In genomic region chr11:62171261-62171723, GRCh38 we compare ENCODE assay signal across 8 cellular contexts. TPM values are rescaled to one million over a fixed set of nuclear protein-coding genes. Genes with fewer than 3 reads are reported as not detected.
A peak's percentile ranks its signal among the peaks of the same experiment; 100 is the strongest.
DNase-seq lines count a peak whose midpoint lies in the region; ATAC-seq and TF ChIP-seq lines count a peak whose summit lies in the region.

No MANE protein-coding gene starts in this region.

- H3K36me3 ChIP-seq in psoas muscle (ENCODE audit: insufficient read depth in 1 of 2, low read depth in 1 of 2) = no peaks in the 10 kb centered on the region
- no peaks in the 10 kb centered on the region for H3K36me3 ChIP-seq in aorta (ENCODE audit: control insufficient read depth in 1 of 2, insufficient read depth in 2 of 2, low read length in 1 of 2)

- H3K4me1 ChIP-seq in psoas muscle = peaks cover 10% of the 10 kb centered on the region
- H3K4me1 ChIP-seq in aorta (ENCODE audit: control insufficient read depth in 1 of 2, insufficient read depth in 2 of 2, low read length in 2 of 2) = no peaks in the 10 kb centered on the region

- peak; percentile 61 for TF ChIP-seq CTCF in psoas muscle (IDR thresholded peaks at IDR 0.05)

- peak; percentile 66 for DNase-seq in GDM1 (lab: John Stamatoyannopoulos, UW)
- peak; percentile 63 for DNase-seq in NCI-H128 (lab: John Stamatoyannopoulos, UW; ENCODE audit: unreplicated experiment)
- peak; percentile 80 for DNase-seq in SKM-1 treated with dmso at 0.1 percent for 144 hours (lab: John Stamatoyannopoulos, UW; ENCODE audit: unreplicated experiment)
- peak; percentile 42 to 94 (median 84) for DNase-seq in head of caudate nucleus
- DNase-seq in psoas muscle = peak; percentile 58 to 73
- DNase-seq in aorta = peak in 1 of 2 donors; percentile 84

- no peaks in the 10 kb centered on the region for H3K9me3 Mint-ChIP-seq in activated naive CD8-positive, alpha-beta T cell (ENCODE audit: low read depth)

- H3K27me3 Mint-ChIP-seq in activated naive CD8-positive, alpha-beta T cell = peaks cover 14% of the 10 kb centered on the region

- no peaks in the 10 kb centered on the region for H3K36me3 Mint-ChIP-seq in activated naive CD8-positive, alpha-beta T cell

- H3K9me3 ChIP-seq in psoas muscle = no peaks in the 10 kb centered on the region
- no peaks in the 10 kb centered on the region for H3K9me3 ChIP-seq in aorta (ENCODE audit: control insufficient read depth, low read length)

- H3K4me3 ChIP-seq in psoas muscle (no peak overlapping the region), aorta (ENCODE audit: low read length in 2 of 2) (no peak overlapping the region)

- H3K4me1 Mint-ChIP-seq in activated naive CD8-positive, alpha-beta T cell (ENCODE audit: low read depth) = peaks cover 4% of the 10 kb centered on the region

- 9 to 12% (median 9%) methylated on average over 14 of the region's 14 CpGs for WGBS in psoas muscle, 3 donors
- 9% methylated on average over 14 of the region's 14 CpGs for WGBS in aorta, 2 donors

- intact Hi-C loops in head of caudate nucleus (cut with DNase I) = loop anchor here (5.0 kb wide), 1 partner anchor 141 kb away; no protein-coding TSS in a partner anchor
- intact Hi-C loops in psoas muscle (cut with DNase I) = loop anchor here in 1 of 2 donors (5.0 kb wide), 1 partner anchor 141 kb away; no protein-coding TSS in a partner anchor
- intact Hi-C loops in aorta (cut with DNase I) = no loop called here

- H3K27ac ChIP-seq in psoas muscle (no peak overlapping the region), aorta (ENCODE audit: low read depth in 1 of 2, low read length in 2 of 2) (no peak overlapping the region)

- no peak overlapping the region for H3K27ac Mint-ChIP-seq in activated naive CD8-positive, alpha-beta T cell

- peak overlapping the region; percentile 30 for H3K4me3 Mint-ChIP-seq in activated naive CD8-positive, alpha-beta T cell

- H3K27me3 ChIP-seq in psoas muscle (ENCODE audit: insufficient read depth in 3 of 3, low read length in 2 of 3) (peaks cover 1 to 39% (median 4%) of the 10 kb centered on the region in 3 donors), aorta (ENCODE audit: control insufficient read depth in 1 of 2, insufficient read depth in 2 of 2, low read length in 1 of 2) (no peaks in the 10 kb centered on the region)

- ATAC-seq in psoas muscle (peak; percentile 69 to 90 (median 82)), aorta (ENCODE audit: low FRiP score) (peak; percentile 62), GM21360 (IDR thresholded peaks at IDR 0.05; ENCODE audit: unreplicated experiment) (no peak)

RNA-seq across cellular contexts. Expression of gene SCGB1D1, which starts 18.7 kb away (rescaled TPM):
- total RNA-seq in psoas muscle (not detected), aorta (not detected)
- polyA plus RNA-seq in psoas muscle (not detected), aorta (not detected)

RNA-seq across cellular contexts. Expression of gene SCGB2A1, which starts 37.2 kb away (rescaled TPM):
- total RNA-seq in psoas muscle (not detected), aorta (not detected)
- polyA plus RNA-seq in psoas muscle (not detected), aorta (not detected)

RNA-seq across cellular contexts. Expression of gene INCENP, which starts 47.5 kb away (rescaled TPM):
- 10 to 100 TPM; 11.0 to 20.1 (median 12.5) TPM for total RNA-seq in psoas muscle
- 10 to 100 TPM in 1 of 3 donors, 1 to 10 TPM in 2; 4.8 to 19.0 (median 4.9) TPM for polyA plus RNA-seq in psoas muscle
- 10 to 100 TPM; 17.8 to 19.8 TPM for total RNA-seq in aorta
- polyA plus RNA-seq in aorta = 1 to 10 TPM; 3.5 to 7.2 TPM
